17 cellular contexts compared by ENCODE assay signal in the genomic region with DNA sequence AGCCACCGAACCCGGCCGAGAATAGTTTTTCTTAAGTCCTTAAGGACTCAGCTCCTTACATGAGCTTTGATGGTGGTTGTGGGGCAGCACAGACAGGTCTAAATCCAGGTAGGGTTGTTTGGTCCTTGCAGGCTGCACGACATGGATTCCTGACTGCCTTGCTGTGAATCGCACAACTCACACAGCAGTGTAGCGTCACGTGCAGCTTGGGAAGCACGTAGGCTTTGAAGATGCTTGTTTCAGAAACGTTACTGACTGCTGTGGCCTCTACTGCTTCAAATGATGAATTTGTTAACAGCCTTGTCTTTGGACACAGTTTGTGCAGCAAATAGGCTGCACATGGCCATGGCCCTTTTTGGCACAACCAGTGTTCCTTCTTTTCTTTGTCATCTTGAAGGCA. TPM values are rescaled to one million over a fixed set of nuclear protein-coding genes. Genes with fewer than 3 reads are reported as not detected.
DNase-seq lines count a peak whose midpoint lies in the region; ATAC-seq and TF ChIP-seq lines count a peak whose summit lies in the region.
"Had no signal": no experiment of that assay in that cellular context is flagged by ENCODE, and none has a peak within 500 bp of the region (broad histone marks: within the 10 kb centered on the region; RNA-seq: fewer than 3 reads in every experiment).

No MANE protein-coding gene starts in this region.

- H3K4me3 ChIP-seq in GM23248 = no peak overlapping the region
- no peak overlapping the region for H3K4me3 ChIP-seq in RWPE2 (ENCODE audit: severe bottlenecking)
- H3K4me3 ChIP-seq in osteoblast (ENCODE audit: insufficient read depth, low read length) = no peak overlapping the region
- H3K4me3 ChIP-seq: BLaER1 had no signal

- no peak for ATAC-seq in RWPE2 (ENCODE audit: low read depth)

- H3K27me3 ChIP-seq in GM23248 (replicated peaks; ENCODE audit: insufficient read depth) (no peaks in the 10 kb centered on the region), RWPE2 (ENCODE audit: insufficient read depth, poor library complexity, severe bottlenecking) (no peaks in the 10 kb centered on the region), osteoblast (ENCODE audit: insufficient read depth, low read length) (no peaks in the 10 kb centered on the region)

- in situ Hi-C loops in GM23248 (cut with MboI) = no loop called here

- no peaks in the 10 kb centered on the region for H3K79me2 ChIP-seq in GM23248 (ENCODE audit: insufficient read depth)
- no peaks in the 10 kb centered on the region for H3K79me2 ChIP-seq in osteoblast (ENCODE audit: insufficient read depth, low read length)

- DNase-seq in NCI-H748 (lab: John Stamatoyannopoulos, UW; ENCODE audit: unreplicated experiment) (peak; percentile 16), NCI-H748 treated with DMSO at 0.1 percent for 48 hours (lab: John Stamatoyannopoulos, UW) (no peak), GM23248 (peak; percentile 16), RWPE2 (ENCODE audit: low spot score) (peak; percentile 29), osteoblast (ENCODE audit: insufficient read length, low spot score, missing footprints) (peak; percentile 62), GM20000 (ENCODE audit: low spot score) (no peak), NCI-H1694 treated with DMSO at 0.1 percent for 48 hours (lab: John Stamatoyannopoulos, UW) (no peak), OCI-M2 (lab: John Stamatoyannopoulos, UW; ENCODE audit: unreplicated experiment) (no peak)
- DNase-seq: 8988T; AML-193; CD8-positive, alpha-beta memory T cell; DMS53; GOT3; HCEC 1CT; HFFc6 had no signal

- TF ChIP-seq CTCF in RWPE2 (IDR thresholded peaks at IDR 0.05; ENCODE audit: poor library complexity, severe bottlenecking) = no peak
- TF ChIP-seq CTCF in osteoblast (IDR thresholded peaks at IDR 0.05; ENCODE audit: extremely low read depth, low read depth, low read length) = no peak
- no peak for TF ChIP-seq CTCF in GM20000 (IDR thresholded peaks at IDR 0.05; ENCODE audit: extremely low read depth, missing control alignments)

- H2AFZ ChIP-seq in GM23248 = 0 out of 2 replicates have a peak overlapping the region, but pooled peaks have one; percentile 21
- peak overlapping the region; percentile 15 for H2AFZ ChIP-seq in osteoblast (ENCODE audit: low read length)

- H3K9me3 ChIP-seq in GM23248 (ENCODE audit: low read depth) (no peaks in the 10 kb centered on the region), RWPE2 (ENCODE audit: severe bottlenecking) (no peaks in the 10 kb centered on the region), osteoblast (ENCODE audit: low read depth, low read length) (no peaks in the 10 kb centered on the region)
- H3K9me3 ChIP-seq: BLaER1 had no signal

- H3K4me2 ChIP-seq in GM23248 (ENCODE audit: unreplicated experiment) (no peak overlapping the region), osteoblast (ENCODE audit: insufficient read depth, low read length) (no peak overlapping the region)
- H3K4me2 ChIP-seq: BLaER1 had no signal

- H3K4me1 ChIP-seq in GM23248 (ENCODE audit: insufficient read depth) = 0 out of 2 replicates have a peak, but pooled peaks cover under 1% of the 10 kb centered on the region
- H3K4me1 ChIP-seq in RWPE2 (ENCODE audit: insufficient read depth, poor library complexity, severe bottlenecking) = no peaks in the 10 kb centered on the region
- H3K4me1 ChIP-seq in osteoblast (ENCODE audit: insufficient read depth, low read length) = peaks cover 3% of the 10 kb centered on the region

- H4K20me1 ChIP-seq in GM23248 (ENCODE audit: insufficient read depth) = no peaks in the 10 kb centered on the region
- H4K20me1 ChIP-seq in osteoblast (ENCODE audit: insufficient read depth, low read length) = no peaks in the 10 kb centered on the region

- H3K9ac ChIP-seq in GM23248 = no peak overlapping the region
- H3K9ac ChIP-seq: BLaER1 had no signal

- peaks cover 7% of the 10 kb centered on the region; the same call in 1 of the 2 replicates for H3F3A ChIP-seq in GM23248 (ENCODE audit: insufficient read depth)

- H3K27ac ChIP-seq in GM23248 (no peak overlapping the region), RWPE2 (ENCODE audit: poor library complexity, severe bottlenecking) (no peak overlapping the region), osteoblast (ENCODE audit: low read depth, low read length) (no peak overlapping the region)
- H3K27ac ChIP-seq: BLaER1 had no signal

- no peaks in the 10 kb centered on the region for H3K9me2 ChIP-seq in GM23248 (ENCODE audit: insufficient read depth)

- H3K36me3 ChIP-seq in GM23248 (ENCODE audit: low read depth) (no peaks in the 10 kb centered on the region), RWPE2 (ENCODE audit: low read depth) (no peaks in the 10 kb centered on the region), osteoblast (ENCODE audit: insufficient read depth, low read length) (no peaks in the 10 kb centered on the region)
- H3K36me3 ChIP-seq: BLaER1 had no signal

- WGBS in GM23248 (ENCODE audit: low coverage in 1 of 2, low lambda C conversion rate in 2 of 2, missing lambda C conversion rate in 2 of 2), 2 experiments = 6 to 10% methylated on average over 9 of the region's 9 CpGs

RNA-seq across cellular contexts. Expression of a gene that starts 29.9 kb away (rescaled TPM):
- 2.4 and 6.2 TPM in 2 replicates for total RNA-seq in GM23248 (2014; rRNA removed; shearing (Covaris generic))
- polyA plus RNA-seq in GM23248 (2016; fragmentation: Nextera tagmentation; extraction: Ambion mirVana) = 0.56 and 0.75 TPM in 2 replicates
- total RNA-seq in osteoblast = 2.9 TPM in 2 replicates

RNA-seq across cellular contexts. Expression of a gene that starts 34.3 kb away (rescaled TPM):
- total RNA-seq in GM23248 (2014; rRNA removed; shearing (Covaris generic)) = 23.3 and 24.5 TPM in 2 replicates
- polyA plus RNA-seq in GM23248 (2016; fragmentation: Nextera tagmentation; extraction: Ambion mirVana) = 2.5 and 2.7 TPM in 2 replicates
- total RNA-seq in osteoblast = 17.1 and 21.0 TPM in 2 replicates
- polyA plus RNA-seq: CD8-positive, alpha-beta memory T cell; IgD-negative memory B cell had no signal

RNA-seq across cellular contexts. Expression of a gene that starts 35.2 kb away (rescaled TPM):
- total RNA-seq in GM23248 (2014; rRNA removed; shearing (Covaris generic)) = 154 and 164 TPM in 2 replicates
- 16.9 and 17.9 TPM in 2 replicates for polyA plus RNA-seq in GM23248 (2016; fragmentation: Nextera tagmentation; extraction: Ambion mirVana)
- 156 and 188 TPM in 2 replicates for total RNA-seq in osteoblast

Comparison
In these comparisons a context has a peak if more than half of its experiments do, and no peak if none do; other contexts are left out.
1. DNase-seq: peak in NCI-H748 (single experiment), GM23248 (single experiment), RWPE2 (single experiment) and osteoblast (single experiment); none in NCI-H748 treated with DMSO at 0.1 percent for 48 hours (single experiment), GM20000 (single experiment), NCI-H1694 treated with DMSO at 0.1 percent for 48 hours (single experiment) and OCI-M2 (single experiment).